1 cellular context compared by ENCODE assay signal in genomic region chr12:57765003-57765697, GRCh38.
A peak's percentile ranks its signal among the peaks of the same experiment; 100 is the strongest.
TF ChIP-seq lines count a peak whose summit lies in the region.

No MANE protein-coding gene starts in this region.

TF ChIP-seq in HepG2, 621 proteins besides CTCF, POLR2A, EP300 and RAD21 (continued from another document):
- no peak for TF ChIP-seq ZBTB40 (IDR thresholded peaks at IDR 0.05)
- no peak for TF ChIP-seq ZBTB40 (CRISPR knock-in tag; IDR thresholded peaks at IDR 0.05)
- no peak for TF ChIP-seq ZNF282 (IDR thresholded peaks at IDR 0.05; ENCODE audit: partially characterized antibody)
- peak; percentile 40; the same call in 1 of the 2 replicates for TF ChIP-seq KDM5B (CRISPR knock-in tag; IDR thresholded peaks at IDR 0.05; ENCODE audit: borderline replicate concordance)
- TF ChIP-seq, protein P1, sequence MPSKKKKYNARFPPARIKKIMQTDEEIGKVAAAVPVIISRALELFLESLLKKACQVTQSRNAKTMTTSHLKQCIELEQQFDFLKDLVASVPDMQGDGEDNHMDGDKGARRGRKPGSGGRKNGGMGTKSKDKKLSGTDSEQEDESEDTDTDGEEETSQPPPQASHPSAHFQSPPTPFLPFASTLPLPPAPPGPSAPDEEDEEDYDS (CRISPR knock-in tag; IDR thresholded peaks at IDR 0.05): no peak
- no peak for TF ChIP-seq ZNF143 (CRISPR knock-in tag; IDR thresholded peaks at IDR 0.05)
- peak; percentile 39; the same call in 1 of the 2 replicates for TF ChIP-seq HDAC1 (CRISPR knock-in tag; IDR thresholded peaks at IDR 0.05)
- peak; percentile 86; the same call in 1 of the 2 replicates for TF ChIP-seq ZNF780A (CRISPR knock-in tag; IDR thresholded peaks at IDR 0.05)
- TF ChIP-seq PAX8 (CRISPR knock-in tag; IDR thresholded peaks at IDR 0.05; ENCODE audit: borderline replicate concordance): no peak
- peak; percentile 81 for TF ChIP-seq KDM2A (CRISPR knock-in tag; IDR thresholded peaks at IDR 0.05; ENCODE audit: borderline replicate concordance, low read depth)
- TF ChIP-seq ZNF792 (CRISPR knock-in tag; IDR thresholded peaks at IDR 0.05): no peak
- TF ChIP-seq RBFOX2 (IDR thresholded peaks at IDR 0.05; ENCODE audit: low read depth, low read length): peak; percentile 46
- peak; percentile 78; the same call in 1 of the 2 replicates for TF ChIP-seq ZBTB20 (CRISPR knock-in tag; IDR thresholded peaks at IDR 0.05; ENCODE audit: borderline replicate concordance, low read depth)
- TF ChIP-seq TCF7 (IDR thresholded peaks at IDR 0.05; ENCODE audit: low read depth): no peak
- TF ChIP-seq POLR2AphosphoS2 (IDR thresholded peaks at IDR 0.05; ENCODE audit: low read depth, low read length): no peak
- no peak for TF ChIP-seq NKX3-1 (CRISPR knock-in tag; IDR thresholded peaks at IDR 0.05)
- TF ChIP-seq PTBP1 (IDR thresholded peaks at IDR 0.05; ENCODE audit: low read depth, low read length, poor library complexity, severe bottlenecking): no peak
- TF ChIP-seq ZFP1 (CRISPR knock-in tag; IDR thresholded peaks at IDR 0.05): no peak
- TF ChIP-seq GABPB1 (CRISPR knock-in tag; IDR thresholded peaks at IDR 0.05): peak; percentile 73; the same call in 1 of the 2 replicates
- TF ChIP-seq ATF2 (CRISPR knock-in tag; IDR thresholded peaks at IDR 0.05): no peak
- TF ChIP-seq NONO (IDR thresholded peaks at IDR 0.05): no peak
- TF ChIP-seq NONO (CRISPR knock-in tag; conservative IDR thresholded peaks at IDR 0.05): peak; percentile 73
- TF ChIP-seq MEIS2 (CRISPR knock-in tag; IDR thresholded peaks at IDR 0.05): 0 out of 2 replicates have a peak, but pooled peaks have one; percentile 45
- TF ChIP-seq, protein P2, sequence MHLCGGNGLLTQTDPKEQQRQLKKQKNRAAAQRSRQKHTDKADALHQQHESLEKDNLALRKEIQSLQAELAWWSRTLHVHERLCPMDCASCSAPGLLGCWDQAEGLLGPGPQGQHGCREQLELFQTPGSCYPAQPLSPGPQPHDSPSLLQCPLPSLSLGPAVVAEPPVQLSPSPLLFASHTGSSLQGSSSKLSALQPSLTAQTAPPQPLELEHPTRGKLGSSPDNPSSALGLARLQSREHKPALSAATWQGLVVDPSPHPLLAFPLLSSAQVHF (CRISPR knock-in tag; IDR thresholded peaks at IDR 0.05): peak; percentile 72; the same call in 1 of the 2 replicates
- TF ChIP-seq MAFK (conservative IDR thresholded peaks at IDR 0.05 in 1 of 2, IDR thresholded peaks at IDR 0.05 in 1 of 2; ENCODE audit: low read length in 2 of 2): no peak
